In the genomic region with DNA sequence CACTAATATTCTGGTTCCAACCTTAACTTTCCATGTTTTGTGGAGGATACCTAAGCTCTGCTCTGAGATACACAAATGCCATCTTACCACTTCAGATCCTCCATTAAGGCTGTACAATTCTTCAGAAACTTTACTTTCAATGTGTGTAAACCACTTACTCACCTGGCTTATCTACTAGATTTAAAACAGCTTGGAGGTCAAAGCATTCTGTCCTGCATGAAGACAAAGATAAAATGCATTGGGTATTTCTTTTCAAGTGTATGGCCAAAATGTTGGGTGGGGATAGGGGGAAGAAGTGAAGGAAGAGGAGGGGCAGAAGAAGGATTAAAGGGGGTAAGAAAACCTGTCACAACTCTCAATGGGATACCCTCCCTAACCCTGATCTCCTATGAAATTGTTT, we compare ENCODE assay signal across 8 cellular contexts.
DNase-seq lines count a peak whose midpoint lies in the region; ATAC-seq and TF ChIP-seq lines count a peak whose summit lies in the region.

No MANE protein-coding gene starts in this region.

- peak overlapping the region; percentile 96 for H3K27ac Mint-ChIP-seq in central memory CD8-positive, alpha-beta T cell (ENCODE audit: low read depth)

- peaks cover 9% of the 10 kb centered on the region for H3K4me1 ChIP-seq in HUES6 (ENCODE audit: control insufficient read depth, insufficient read depth, low read length)
- peaks cover 4 to 8% of the 10 kb centered on the region in 2 donors for H3K4me1 ChIP-seq in mucosa of rectum (ENCODE audit: control insufficient read depth in 2 of 2, insufficient read depth in 2 of 2, low read length in 2 of 2)

- H3K9me3 ChIP-seq in HUES6 (ENCODE audit: control insufficient read depth, insufficient read depth, low read depth, low read length) (no peaks in the 10 kb centered on the region), mucosa of rectum (ENCODE audit: control insufficient read depth in 2 of 2, low read length in 2 of 2) (no peaks in the 10 kb centered on the region)

- TF ChIP-seq CTCF in 22Rv1 (IDR thresholded peaks at IDR 0.05): no peak
- no peak for TF ChIP-seq CTCF in GM13976 (IDR thresholded peaks at IDR 0.05; ENCODE audit: borderline replicate concordance, control extremely low read depth, extremely low read depth, insufficient read depth, missing control alignments)

- no peak for DNase-seq in central memory CD8-positive, alpha-beta T cell (ENCODE audit: low spot score in 2 of 2)
- DNase-seq in GM13976 (ENCODE audit: low spot score) (no peak), OCI-M1 (lab: John Stamatoyannopoulos, UW) (no peak)

- in situ Hi-C loops in GM13976 (cut with MboI; ENCODE audit: low sequenced_read_pairs, unreplicated experiment): no loop called here

- peaks cover 29% of the 10 kb centered on the region for H3K4me1 Mint-ChIP-seq in central memory CD8-positive, alpha-beta T cell

- peak overlapping the region; percentile 94 for H3K27ac ChIP-seq in 22Rv1
- H3K27ac ChIP-seq in HUES6 (ENCODE audit: low read depth, low read length): no peak overlapping the region
- H3K27ac ChIP-seq in mucosa of rectum (ENCODE audit: low read depth in 2 of 2, low read length in 2 of 2): peak overlapping the region; percentile 98 to 99

- H3K9me3 Mint-ChIP-seq in central memory CD8-positive, alpha-beta T cell: no peaks in the 10 kb centered on the region

- H3K36me3 ChIP-seq in HUES6 (ENCODE audit: control insufficient read depth, insufficient read depth, low read length) (0 out of 2 replicates have a peak, but pooled peaks cover under 1% of the 10 kb centered on the region), mucosa of rectum (ENCODE audit: control insufficient read depth in 2 of 2, insufficient read depth in 2 of 2, low read length in 2 of 2) (peaks cover 8 to 15% of the 10 kb centered on the region in 2 donors)

- H3K27me3 Mint-ChIP-seq in central memory CD8-positive, alpha-beta T cell: no peaks in the 10 kb centered on the region

- peak overlapping the region; percentile 100 for H3K4me3 ChIP-seq in HUES6 (ENCODE audit: low read depth, low read length)
- peak overlapping the region; percentile 95 to 99 for H3K4me3 ChIP-seq in mucosa of rectum (ENCODE audit: low read length in 2 of 2)

- H3K9ac ChIP-seq in HUES6 (ENCODE audit: low read length) (peak overlapping the region; percentile 73), mucosa of rectum (ENCODE audit: low read depth in 1 of 2, low read length in 2 of 2) (peak overlapping the region; percentile 86 to 99)

- no peaks in the 10 kb centered on the region for H3K27me3 ChIP-seq in HUES6 (ENCODE audit: control insufficient read depth, insufficient read depth, low read length)
- H3K27me3 ChIP-seq in mucosa of rectum (ENCODE audit: control insufficient read depth in 2 of 2, insufficient read depth in 2 of 2, low read length in 2 of 2): no peaks in the 10 kb centered on the region

- peak overlapping the region; percentile 88 for H3K4me3 Mint-ChIP-seq in central memory CD8-positive, alpha-beta T cell

- no peak for ATAC-seq in central memory CD8-positive, alpha-beta T cell (replicated peaks; ENCODE audit: extremely low read depth, poor library complexity, severe bottlenecking)
- ATAC-seq in HG03045 (IDR thresholded peaks at IDR 0.05; ENCODE audit: unreplicated experiment): no peak
- no peak for ATAC-seq in HG03442 (IDR thresholded peaks at IDR 0.05; ENCODE audit: unreplicated experiment)

- peaks cover 31% of the 10 kb centered on the region for H3K36me3 Mint-ChIP-seq in central memory CD8-positive, alpha-beta T cell (ENCODE audit: insufficient read depth)
